ENCODE assay signal across 20 cellular contexts in the genomic region with DNA sequence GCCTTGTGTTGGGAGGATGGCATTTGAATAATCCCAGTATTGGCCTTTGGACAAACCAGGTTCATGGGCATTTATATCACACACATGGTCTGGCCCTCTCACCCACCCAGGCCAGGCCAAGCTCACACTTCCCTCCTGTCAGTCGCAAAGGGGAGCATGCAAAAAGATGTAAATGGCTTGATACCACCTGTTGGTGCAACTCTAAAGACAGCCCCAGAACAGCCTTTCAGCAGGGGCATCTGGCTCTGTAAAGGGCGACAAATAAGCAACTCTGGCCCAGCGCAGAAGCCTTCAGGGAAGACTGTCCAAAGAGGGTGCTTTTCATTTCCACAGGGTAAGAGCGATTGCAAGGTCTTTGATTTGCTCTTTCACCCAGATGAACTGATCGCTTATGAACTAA.
"Had no signal": no experiment of that assay in that cellular context is flagged by ENCODE, and none has a peak within 500 bp of the region (broad histone marks: within the 10 kb centered on the region; RNA-seq: fewer than 3 reads in every experiment).

No MANE protein-coding gene starts in this region.

- H3K79me2 ChIP-seq: parathyroid adenoma had no signal

- H3K4me1 ChIP-seq: gastroesophageal sphincter, parathyroid adenoma, prostate gland, tibial artery, upper lobe of left lung, uterus had no signal

- H3K4me3 ChIP-seq: esophagus muscularis mucosa, gastroesophageal sphincter, prostate gland, right lobe of liver, tibial artery, upper lobe of left lung, uterus had no signal

- H3K27me3 Mint-ChIP-seq: effector memory CD8-positive, alpha-beta T cell; naive B cell; stimulated activated naive CD8-positive, alpha-beta T cell treated with anti-CD3 and anti-CD28 coated beads, Interleukin-15, Interleukin-2, amounts not matched to agents 100 ng/mL and 50 ng/mL, for 24 hours had no signal

- H3K27ac ChIP-seq: epithelial cell of prostate, esophagus muscularis mucosa, gastroesophageal sphincter, parathyroid adenoma, prostate gland, right lobe of liver, tibial artery, upper lobe of left lung, uterus had no signal

- H3K9ac ChIP-seq: parathyroid adenoma had no signal

- ATAC-seq: gastroesophageal sphincter; right lobe of liver; stimulated activated effector memory CD8-positive, alpha-beta T cell treated with anti-CD3 and anti-CD28 coated beads, Interleukin-12 subunit alpha, Interleukin-12 subunit beta, amount 100 ng/mL, for 72 hours had no signal

- DNase-seq: effector memory CD8-positive, alpha-beta T cell; glutamatergic neuron; left colon; mesendoderm; naive B cell; retina; right lobe of liver; stimulated activated CD4-positive, alpha-beta T cell treated with anti-CD3 and anti-CD28 coated beads, Interleukin-4, amount 100 ng/mL, for 1 hour; stimulated activated CD8-positive, alpha-beta memory T cell treated with anti-CD3 and anti-CD28 coated beads, Interleukin-4, amount 100 ng/mL, for 48 hours; tibial artery; upper lobe of left lung; uterus had no signal

- H3K36me3 ChIP-seq: prostate gland, uterus had no signal

- H3K4me1 Mint-ChIP-seq: nephron; stimulated activated effector memory CD8-positive, alpha-beta T cell treated with anti-CD3 and anti-CD28 coated beads, Interleukin-12 subunit alpha, Interleukin-12 subunit beta, amount 100 ng/mL, for 72 hours had no signal

- H3K9me3 Mint-ChIP-seq: effector memory CD8-positive, alpha-beta T cell; naive B cell; nephron; stimulated activated effector memory CD8-positive, alpha-beta T cell treated with anti-CD3 and anti-CD28 coated beads, Interleukin-12 subunit alpha, Interleukin-12 subunit beta, amount 100 ng/mL, for 72 hours; stimulated activated naive CD8-positive, alpha-beta T cell treated with anti-CD3 and anti-CD28 coated beads, Interleukin-15, Interleukin-2, amounts not matched to agents 100 ng/mL and 50 ng/mL, for 24 hours had no signal

- H2AFZ ChIP-seq: parathyroid adenoma had no signal

- H3K9me3 ChIP-seq: esophagus muscularis mucosa, gastroesophageal sphincter, prostate gland, right lobe of liver, tibial artery, upper lobe of left lung, uterus had no signal

- H3K27me3 ChIP-seq: esophagus muscularis mucosa, gastroesophageal sphincter, right lobe of liver, tibial artery, upper lobe of left lung, uterus had no signal

- H3K27ac Mint-ChIP-seq: nephron; stimulated activated effector memory CD8-positive, alpha-beta T cell treated with anti-CD3 and anti-CD28 coated beads, Interleukin-12 subunit alpha, Interleukin-12 subunit beta, amount 100 ng/mL, for 72 hours; stimulated activated naive CD8-positive, alpha-beta T cell treated with anti-CD3 and anti-CD28 coated beads, Interleukin-15, Interleukin-2, amounts not matched to agents 100 ng/mL and 50 ng/mL, for 24 hours had no signal

- H3K4me3 Mint-ChIP-seq: effector memory CD8-positive, alpha-beta T cell; naive B cell; nephron; stimulated activated effector memory CD8-positive, alpha-beta T cell treated with anti-CD3 and anti-CD28 coated beads, Interleukin-12 subunit alpha, Interleukin-12 subunit beta, amount 100 ng/mL, for 72 hours; stimulated activated naive CD8-positive, alpha-beta T cell treated with anti-CD3 and anti-CD28 coated beads, Interleukin-15, Interleukin-2, amounts not matched to agents 100 ng/mL and 50 ng/mL, for 24 hours had no signal
